Comparison of ENCODE assay signal across 11 cellular contexts in genomic region chr12:122873540-122873939, GRCh38. TPM values are rescaled to one million over a fixed set of nuclear protein-coding genes. Genes with fewer than 3 reads are reported as not detected.
DNase-seq lines count a peak whose midpoint lies in the region; ATAC-seq, FAIRE-seq and TF ChIP-seq lines count a peak whose summit lies in the region.
"Had no signal": no experiment of that assay in that cellular context is flagged by ENCODE, and none has a peak within 500 bp of the region (broad histone marks: within the 10 kb centered on the region; RNA-seq: fewer than 3 reads in every experiment).

No MANE protein-coding gene starts in this region.

- H3K27ac Mint-ChIP-seq in HFFc6 = peak overlapping the region; percentile 97
- peak overlapping the region; percentile 14 for H3K27ac Mint-ChIP-seq in activated CD8-positive, alpha-beta T cell treated with anti-CD3 and anti-CD28 coated beads for 36 hours

- intact Hi-C loops in activated CD8-positive, alpha-beta T cell treated with anti-CD3 and anti-CD28 coated beads for 36 hours (cut with micrococcal nuclease) = no loop called here
- intact Hi-C loops in kidney (cut with DNase I) = no loop called here
- intact Hi-C loops in spleen (cut with DNase I; ENCODE audit: low total_unique reads) = no loop called here

- no peak for TF ChIP-seq POLR2A in spleen (IDR thresholded peaks at IDR 0.05)

- H3K9ac ChIP-seq in kidney (ENCODE audit: low read length in 2 of 2) = peak overlapping the region in 1 of 2 donors; percentile 49

- H3K36me3 ChIP-seq in kidney (ENCODE audit: control insufficient read depth in 1 of 2, insufficient read depth in 2 of 2, low read length in 2 of 2) (peaks cover 7 to 8% of the 10 kb centered on the region in 2 donors), spleen (peaks cover 0 to 46% (median 19%) of the 10 kb centered on the region in 6 donors)

- peaks cover 16% of the 10 kb centered on the region for H3K36me3 Mint-ChIP-seq in HFFc6 (ENCODE audit: low read depth)
- H3K36me3 Mint-ChIP-seq in activated CD8-positive, alpha-beta T cell treated with anti-CD3 and anti-CD28 coated beads for 36 hours (ENCODE audit: low read depth) = peaks cover 30% of the 10 kb centered on the region

- DNase-seq in HFFc6 (no peak), kidney (peak; percentile 19), spleen (peak; percentile 51), ecto neural progenitor cell (ENCODE audit: low spot score) (no peak), NCI-H1694 treated with DMSO at 0.1 percent for 48 hours (lab: John Stamatoyannopoulos, UW) (no peak), DMS53 treated with DMSO at 0.1 percent for 48 hours (lab: John Stamatoyannopoulos, UW; ENCODE audit: unreplicated experiment) (no peak)
- DNase-seq in activated CD8-positive, alpha-beta T cell treated with anti-CD3 and anti-CD28 coated beads for 36 hours = no peak
- DNase-seq: hippocampal formation, NCI-H446 treated with DMSO at 0.1 percent for 48 hours, SHP77 had no signal

- 79 to 94% (median 85%) methylated on average over 4 of the region's 4 CpGs for WGBS in spleen, 5 donors

- H3K9me3 ChIP-seq in kidney (ENCODE audit: control insufficient read depth in 1 of 2, low read length in 2 of 2) (no peaks in the 10 kb centered on the region), spleen (no peaks in the 10 kb centered on the region)

- CTCF ChIA-PET in activated CD8-positive, alpha-beta T cell treated with anti-CD3 and anti-CD28 coated beads for 36 hours (lab: Charles Lee) = interaction anchor here (1.0 to 6.2 kb wide), 7 partner anchors 9 to 364 kb away, joined by 3 to 55 read pairs (median 3); no protein-coding TSS in a partner anchor

- FAIRE-seq in kidney (lab: Jason Lieb, UNC) = no peak
- FAIRE-seq: GM12892 had no signal

- no peak for ATAC-seq in activated CD8-positive, alpha-beta T cell treated with anti-CD3 and anti-CD28 coated beads for 36 hours

- POLR2A ChIA-PET in activated CD8-positive, alpha-beta T cell treated with anti-CD3 and anti-CD28 coated beads for 36 hours (lab: Charles Lee) = interaction anchor here (0.6 to 21.6 kb wide), 5 partner anchors 9 to 526 kb away, joined by 3 to 239 read pairs (median 4); partner anchors contain the start of genes ABCB9 and VPS37B

- H3K27ac ChIP-seq in kidney (ENCODE audit: low read depth in 2 of 2, low read length in 2 of 2) (peak overlapping the region in 1 of 2 donors; percentile 78), spleen (peak overlapping the region in 6 of 8 donors; percentile 22 to 92 (median 88))

- H3K27me3 ChIP-seq in spleen (replicated peaks in 1 of 7) = no peaks in the 10 kb centered on the region

- H3K4me3 ChIP-seq in kidney (ENCODE audit: low read length in 2 of 2) = no peak overlapping the region
- no peak overlapping the region for H3K4me3 ChIP-seq in spleen

- no peaks in the 10 kb centered on the region; the same call in 1 of the 2 replicates for H3K27me3 Mint-ChIP-seq in HFFc6 (ENCODE audit: insufficient read depth)
- peaks cover 8% of the 10 kb centered on the region for H3K27me3 Mint-ChIP-seq in activated CD8-positive, alpha-beta T cell treated with anti-CD3 and anti-CD28 coated beads for 36 hours

- TF ChIP-seq CTCF in HFFc6 (IDR thresholded peaks at IDR 0.05) (no peak), kidney (IDR thresholded peaks at IDR 0.05; ENCODE audit: borderline replicate concordance, extremely low read depth, insufficient read depth) (no peak), spleen (IDR thresholded peaks at IDR 0.05 in 8 of 11, conservative IDR thresholded peaks at IDR 0.05 in 3 of 11) (no peak)
- TF ChIP-seq CTCF in activated CD8-positive, alpha-beta T cell treated with anti-CD3 and anti-CD28 coated beads for 36 hours (IDR thresholded peaks at IDR 0.05) = no peak

- H3K9me3 Mint-ChIP-seq in HFFc6 = no peaks in the 10 kb centered on the region
- H3K9me3 Mint-ChIP-seq in activated CD8-positive, alpha-beta T cell treated with anti-CD3 and anti-CD28 coated beads for 36 hours = no peaks in the 10 kb centered on the region

- H3K4me1 Mint-ChIP-seq in HFFc6 (ENCODE audit: low read depth) = peaks cover 71% of the 10 kb centered on the region
- peaks cover 71% of the 10 kb centered on the region for H3K4me1 Mint-ChIP-seq in activated CD8-positive, alpha-beta T cell treated with anti-CD3 and anti-CD28 coated beads for 36 hours (ENCODE audit: low read depth)

- no peak overlapping the region for H3K4me3 Mint-ChIP-seq in HFFc6
- no peak overlapping the region for H3K4me3 Mint-ChIP-seq in activated CD8-positive, alpha-beta T cell treated with anti-CD3 and anti-CD28 coated beads for 36 hours

- H3K4me1 ChIP-seq in kidney (ENCODE audit: control insufficient read depth in 1 of 2, insufficient read depth in 1 of 2, low read depth in 1 of 2, low read length in 2 of 2) (peaks cover 58 to 65% of the 10 kb centered on the region in 2 donors), spleen (peaks cover 91 to 100% (median 100%) of the 10 kb centered on the region in 6 donors)

RNA-seq across cellular contexts. Expression of gene VPS37B, which starts 22.4 kb away (rescaled TPM):
- 10 to 100 TPM; 26.4 to 33.1 (median 28.1) TPM for total RNA-seq in HFFc6 (2021; fragmentation: NEBNext Ultra II Directional; extraction: Animal tissue kit (Norgen Biotek cat#: 25700))
- total RNA-seq in activated CD8-positive, alpha-beta T cell treated with anti-CD3 and anti-CD28 coated beads for 36 hours = 10 to 100 TPM; 17.8 to 18.4 TPM
- total RNA-seq in kidney (47.8 TPM), spleen (10 to 100 TPM; 43.4 to 67.5 (median 54.2) TPM)
- polyA plus RNA-seq in kidney (ENCODE audit: insufficient read depth, low read depth, low replicate concordance) (21.4 TPM), spleen (10 to 100 TPM; 24.8 to 42.7 (median 29.6) TPM)

RNA-seq across cellular contexts. Expression of gene HIP1R, which starts 38.3 kb away (rescaled TPM):
- total RNA-seq in HFFc6 (2021; fragmentation: NEBNext Ultra II Directional; extraction: Animal tissue kit (Norgen Biotek cat#: 25700)) = 1 to 10 TPM; 6.7 to 9.8 (median 8.4) TPM
- total RNA-seq in activated CD8-positive, alpha-beta T cell treated with anti-CD3 and anti-CD28 coated beads for 36 hours = 10 to 100 TPM; 22.8 to 22.9 TPM
- total RNA-seq in kidney = 87.8 TPM
- polyA plus RNA-seq in kidney (ENCODE audit: insufficient read depth, low read depth, low replicate concordance) = 39.4 TPM
- total RNA-seq in spleen = 10 to 100 TPM; 40.3 to 65.2 (median 48.0) TPM
- 10 to 100 TPM; 42.2 to 65.9 (median 65.1) TPM for polyA plus RNA-seq in spleen

Comparison
In these comparisons a context has a peak if more than half of its experiments do, and no peak if none do; other contexts are left out.
1. DNase-seq: peak in kidney (single experiment) and spleen (single experiment); none in HFFc6 (single experiment), activated CD8-positive, alpha-beta T cell treated with anti-CD3 and anti-CD28 coated beads for 36 hours (single experiment), ecto neural progenitor cell (single experiment), NCI-H1694 treated with DMSO at 0.1 percent for 48 hours (single experiment) and DMS53 treated with DMSO at 0.1 percent for 48 hours (single experiment).